18 cellular contexts compared by ENCODE assay signal in the genomic region with DNA sequence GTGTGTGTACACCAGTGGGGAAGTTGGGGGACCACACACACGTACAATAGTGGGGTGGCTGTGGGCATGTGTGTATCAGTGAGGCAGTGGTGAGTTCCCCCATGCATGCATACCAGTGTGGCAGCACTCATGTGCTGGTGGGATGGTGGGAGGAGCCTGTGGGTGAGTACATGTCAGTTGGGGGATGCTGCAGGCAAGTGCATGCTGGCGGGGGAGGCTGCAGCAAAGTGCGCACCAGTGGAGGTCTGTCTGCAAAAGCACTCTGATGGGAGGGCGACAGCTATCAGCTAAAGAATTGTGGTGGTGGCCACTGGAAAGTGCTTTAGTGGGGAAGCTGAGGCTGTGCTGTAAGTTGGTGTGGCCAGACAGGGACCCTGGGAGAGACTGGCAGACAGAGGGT.
"Had no signal": no experiment of that assay in that cellular context is flagged by ENCODE, and none has a peak within 500 bp of the region (broad histone marks: within the 10 kb centered on the region; RNA-seq: fewer than 3 reads in every experiment).

No MANE protein-coding gene starts in this region.

- H3K27ac ChIP-seq: colonic mucosa, esophagus squamous epithelium, gastroesophageal sphincter, left ventricle myocardium inferior, suprapubic skin, thyroid gland, upper lobe of left lung had no signal

- H3K27me3 ChIP-seq: colonic mucosa, esophagus squamous epithelium, gastroesophageal sphincter, suprapubic skin, thyroid gland, upper lobe of left lung had no signal

- H3K4me1 Mint-ChIP-seq: naive B cell had no signal

- H3K4me3 Mint-ChIP-seq: naive B cell had no signal

- H3K4me3 ChIP-seq: colonic mucosa, esophagus squamous epithelium, gastroesophageal sphincter, left ventricle myocardium inferior, lung, suprapubic skin, thyroid gland, upper lobe of left lung had no signal

- H3K4me1 ChIP-seq: colonic mucosa, esophagus squamous epithelium, gastroesophageal sphincter, left ventricle myocardium inferior, suprapubic skin, thyroid gland, upper lobe of left lung had no signal

- H3K9me3 ChIP-seq: colonic mucosa, esophagus squamous epithelium, gastroesophageal sphincter, left ventricle myocardium inferior, suprapubic skin, thyroid gland, upper lobe of left lung had no signal

- DNase-seq: colonic mucosa; dermis blood vessel endothelial cell; esophagus squamous epithelium; foreskin fibroblast; glutamatergic neuron; islet precursor cell; left ventricle myocardium inferior; mesenchymal stem cell; naive B cell; posterior cingulate gyrus; small intestine; stimulated activated CD4-positive, alpha-beta T cell treated with anti-CD3 and anti-CD28 coated beads, Interleukin-2, amount 100 ng/mL, for 48 hours; stimulated activated naive CD8-positive, alpha-beta T cell treated with anti-CD3 and anti-CD28 coated beads, Interleukin-15, Interleukin-2, amounts not matched to agents 100 U/mL and 50 U/mL, for 24 hours; thyroid gland; upper lobe of left lung had no signal

- FAIRE-seq: small intestine had no signal

- H3K9me3 Mint-ChIP-seq: naive B cell had no signal

- H3K36me3 ChIP-seq: colonic mucosa, esophagus squamous epithelium, gastroesophageal sphincter, left ventricle myocardium inferior, suprapubic skin, thyroid gland, upper lobe of left lung had no signal
